In the genomic region with DNA sequence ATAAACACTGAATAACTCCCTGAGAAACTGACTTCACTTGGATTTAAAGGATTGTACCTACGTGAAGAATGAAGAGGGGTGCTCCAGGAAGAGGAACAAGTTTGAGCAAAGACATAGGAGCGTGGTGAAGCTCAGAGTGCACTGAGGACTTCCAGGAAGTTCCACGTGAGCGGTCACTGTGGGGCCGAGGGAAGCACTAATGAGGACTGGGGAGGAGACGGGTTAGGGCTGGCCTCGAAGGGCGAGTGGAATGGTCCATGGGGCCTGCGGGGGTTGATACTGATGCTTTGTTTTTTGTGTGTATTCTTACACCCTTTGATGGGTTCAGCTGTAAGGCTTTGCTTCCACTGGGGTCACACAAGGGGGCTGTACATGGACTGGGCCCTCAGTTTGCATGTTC, we compare ENCODE assay signal across 1 cellular context.
TF ChIP-seq lines count a peak whose summit lies in the region.

No MANE protein-coding gene starts in this region.

TF ChIP-seq in HEK293, 187 proteins besides CTCF, POLR2A, EP300 and RAD21 (continued from another document):
- TF ChIP-seq, protein P1, sequence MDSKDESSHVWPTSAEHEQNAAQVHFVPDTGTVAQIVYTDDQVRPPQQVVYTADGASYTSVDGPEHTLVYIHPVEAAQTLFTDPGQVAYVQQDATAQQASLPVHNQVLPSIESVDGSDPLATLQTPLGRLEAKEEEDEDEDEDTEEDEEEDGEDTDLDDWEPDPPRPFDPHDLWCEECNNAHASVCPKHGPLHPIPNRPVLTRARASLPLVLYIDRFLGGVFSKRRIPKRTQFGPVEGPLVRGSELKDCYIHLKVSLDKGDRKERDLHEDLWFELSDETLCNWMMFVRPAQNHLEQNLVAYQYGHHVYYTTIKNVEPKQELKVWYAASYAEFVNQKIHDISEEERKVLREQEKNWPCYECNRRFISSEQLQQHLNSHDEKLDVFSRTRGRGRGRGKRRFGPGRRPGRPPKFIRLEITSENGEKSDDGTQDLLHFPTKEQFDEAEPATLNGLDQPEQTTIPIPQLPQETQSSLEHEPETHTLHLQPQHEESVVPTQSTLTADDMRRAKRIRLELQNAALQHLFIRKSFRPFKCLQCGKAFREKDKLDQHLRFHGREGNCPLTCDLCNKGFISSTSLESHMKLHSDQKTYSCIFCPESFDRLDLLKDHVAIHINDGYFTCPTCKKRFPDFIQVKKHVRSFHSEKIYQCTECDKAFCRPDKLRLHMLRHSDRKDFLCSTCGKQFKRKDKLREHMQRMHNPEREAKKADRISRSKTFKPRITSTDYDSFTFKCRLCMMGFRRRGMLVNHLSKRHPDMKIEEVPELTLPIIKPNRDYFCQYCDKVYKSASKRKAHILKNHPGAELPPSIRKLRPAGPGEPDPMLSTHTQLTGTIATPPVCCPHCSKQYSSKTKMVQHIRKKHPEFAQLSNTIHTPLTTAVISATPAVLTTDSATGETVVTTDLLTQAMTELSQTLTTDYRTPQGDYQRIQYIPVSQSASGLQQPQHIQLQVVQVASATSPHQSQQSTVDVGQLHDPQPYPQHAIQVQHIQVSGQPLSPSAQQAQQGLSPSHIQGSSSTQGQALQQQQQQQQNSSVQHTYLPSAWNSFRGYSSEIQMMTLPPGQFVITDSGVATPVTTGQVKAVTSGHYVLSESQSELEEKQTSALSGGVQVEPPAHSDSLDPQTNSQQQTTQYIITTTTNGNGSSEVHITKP (tag by site-specific recombination; IDR thresholded peaks at IDR 0.05): 0 out of 2 replicates have a peak, but pooled peaks have one; percentile 53
